Comparison of ENCODE assay signal across 9 cellular contexts in the genomic region with DNA sequence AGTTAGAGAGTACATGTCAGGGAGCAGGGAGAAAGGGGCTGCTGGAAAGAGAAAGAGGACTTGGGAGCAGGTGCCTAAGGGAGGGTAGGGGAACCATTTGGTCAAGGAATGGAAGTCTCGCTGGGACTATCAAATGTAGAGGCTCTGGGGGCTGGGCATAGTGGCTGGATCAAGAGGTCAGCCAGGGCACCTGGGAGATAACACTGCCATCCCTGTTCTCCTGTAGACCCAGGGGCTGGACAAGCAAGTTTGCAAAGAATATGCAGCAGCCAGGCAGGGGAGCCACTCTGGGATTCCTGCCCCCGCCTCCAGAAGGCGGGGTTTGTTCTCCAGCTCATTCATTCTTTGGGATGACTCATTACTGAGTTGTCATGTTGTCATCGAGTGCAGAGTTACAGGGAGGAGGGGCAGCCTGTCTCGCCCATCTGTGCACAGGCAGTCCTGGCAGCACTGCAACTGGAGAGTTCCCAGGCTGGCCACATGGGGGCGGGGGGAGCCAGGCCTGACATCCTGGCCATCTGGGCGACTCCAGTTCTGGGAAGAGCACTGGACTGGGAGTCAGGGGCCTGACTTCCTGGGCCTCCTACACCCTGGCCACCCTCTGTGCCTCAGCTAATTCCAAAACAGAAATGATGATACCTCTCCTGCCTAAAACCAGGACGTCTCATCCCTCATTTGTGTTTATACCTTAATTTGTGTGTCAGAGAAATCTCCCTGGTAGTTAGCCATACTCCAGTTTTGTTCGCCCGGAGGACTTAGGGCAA. TPM values are rescaled to one million over a fixed set of nuclear protein-coding genes. Genes with fewer than 3 reads are reported as not detected.
A peak's percentile ranks its signal among the peaks of the same experiment; 100 is the strongest.
DNase-seq lines count a peak whose midpoint lies in the region; ATAC-seq lines count a peak whose summit lies in the region.
"Had no signal": no experiment of that assay in that cellular context is flagged by ENCODE, and none has a peak within 500 bp of the region (broad histone marks: within the 10 kb centered on the region; RNA-seq: fewer than 3 reads in every experiment).

No MANE protein-coding gene starts in this region.

- H3K9me3 Mint-ChIP-seq in activated CD4-positive, alpha-beta T cell treated with anti-CD3 and anti-CD28 coated beads for 36 hours (ENCODE audit: low read depth), result no peaks in the 10 kb centered on the region
- H3K9me3 Mint-ChIP-seq: IgD-negative memory B cell had no signal

- no peaks in the 10 kb centered on the region for H3K27me3 Mint-ChIP-seq in activated CD4-positive, alpha-beta T cell treated with anti-CD3 and anti-CD28 coated beads for 36 hours

- POLR2A ChIA-PET in activated CD4-positive, alpha-beta T cell treated with anti-CD3 and anti-CD28 coated beads for 36 hours (lab: Charles Lee), result interaction anchor here (0.6 kb wide), 2 partner anchors 27 to 605 kb away, joined by 3 read pairs; no protein-coding TSS in a partner anchor

- H3K4me3 Mint-ChIP-seq in activated CD4-positive, alpha-beta T cell treated with anti-CD3 and anti-CD28 coated beads for 36 hours, result no peak overlapping the region
- H3K4me3 Mint-ChIP-seq: IgD-negative memory B cell had no signal

- ATAC-seq in GM19395 (IDR thresholded peaks at IDR 0.05; ENCODE audit: unreplicated experiment) (peak; percentile 89), HG03520 (IDR thresholded peaks at IDR 0.05; ENCODE audit: unreplicated experiment) (peak; percentile 90), left colon (peak; percentile 99)
- ATAC-seq in activated CD4-positive, alpha-beta T cell treated with anti-CD3 and anti-CD28 coated beads for 36 hours, result peak; percentile 100

- H3K4me1 Mint-ChIP-seq in activated CD4-positive, alpha-beta T cell treated with anti-CD3 and anti-CD28 coated beads for 36 hours, result peaks cover 10% of the 10 kb centered on the region

- intact Hi-C loops in activated CD4-positive, alpha-beta T cell treated with anti-CD3 and anti-CD28 coated beads for 36 hours (cut with DNase I, micrococcal nuclease), result loop anchor here (1.0 to 5.0 kb wide), 7 partner anchors 27 to 703 kb away; a partner anchor contains a TSS
- intact Hi-C loops in left colon (cut with DNase I, micrococcal nuclease), result loop anchor here in 1 of 2 donors (5.0 kb wide), 1 partner anchor 221 kb away; no protein-coding TSS in a partner anchor

- peak; percentile 15 to 97 (median 82) for DNase-seq in C1 segment of cervical spinal cord (lab: John Stamatoyannopoulos, UW)
- DNase-seq in NCI-H524 (lab: John Stamatoyannopoulos, UW), result peak; percentile 93 to 95
- peak; percentile 94 for DNase-seq in activated CD4-positive, alpha-beta T cell treated with anti-CD3 and anti-CD28 coated beads for 36 hours
- DNase-seq in cerebellum (ENCODE audit: low spot score), result peak; percentile 98
- peak; percentile 88 to 92 for DNase-seq in left colon
- DNase-seq in stimulated activated CD4-positive, alpha-beta T cell treated with anti-CD3 and anti-CD28 coated beads, Interleukin-4, amount 100 ng/mL, for 1 hour, result peak; percentile 84

- no peaks in the 10 kb centered on the region for H3K36me3 Mint-ChIP-seq in activated CD4-positive, alpha-beta T cell treated with anti-CD3 and anti-CD28 coated beads for 36 hours (ENCODE audit: low read depth)
- H3K36me3 Mint-ChIP-seq: IgD-negative memory B cell had no signal

- CTCF ChIA-PET in activated CD4-positive, alpha-beta T cell treated with anti-CD3 and anti-CD28 coated beads for 36 hours (lab: Charles Lee), result interaction anchor here (0.6 to 1.5 kb wide), 19 partner anchors 10 to 469 kb away, joined by 3 to 6 read pairs (median 3); no protein-coding TSS in a partner anchor

- no peak overlapping the region for H3K27ac Mint-ChIP-seq in activated CD4-positive, alpha-beta T cell treated with anti-CD3 and anti-CD28 coated beads for 36 hours
- H3K27ac Mint-ChIP-seq: IgD-negative memory B cell had no signal

RNA-seq across cellular contexts. Expression of a gene that starts 28.2 kb away (rescaled TPM):
- total RNA-seq in activated CD4-positive, alpha-beta T cell treated with anti-CD3 and anti-CD28 coated beads for 36 hours, result 10 to 100 TPM; 34.5 to 47.8 TPM
- total RNA-seq in cerebellum (31.0 TPM), left colon (10 to 100 TPM; 66.4 to 77.0 TPM)

Comparison
In these comparisons a context has a peak if more than half of its experiments do, and no peak if none do; other contexts are left out.
1. Peak in every context shown above with its lines: DNase-seq and ATAC-seq.